ENCODE assay signal across 12 cellular contexts in genomic region chr6:117167520-117168271, GRCh38.
A peak's percentile ranks its signal among the peaks of the same experiment; 100 is the strongest.
DNase-seq lines count a peak whose midpoint lies in the region; ATAC-seq and TF ChIP-seq lines count a peak whose summit lies in the region.
"Had no signal": no experiment of that assay in that cellular context is flagged by ENCODE, and none has a peak within 500 bp of the region (broad histone marks: within the 10 kb centered on the region; RNA-seq: fewer than 3 reads in every experiment).

No MANE protein-coding gene starts in this region.

- intact Hi-C loops in MCF 10A (cut with micrococcal nuclease), result no loop called here

- H3K27ac Mint-ChIP-seq in MCF 10A (ENCODE audit: low read depth, unreplicated experiment), result peak overlapping the region; percentile 65
- H3K27ac Mint-ChIP-seq: activated naive CD8-positive, alpha-beta T cell had no signal

- no peaks in the 10 kb centered on the region for H3K9me2 ChIP-seq in Loucy (replicated peaks; ENCODE audit: low read depth, low read length)

- H2BK5ac ChIP-seq in neuronal stem cell (ENCODE audit: low read length), result no peak overlapping the region

- CTCF ChIA-PET in MCF 10A (lab: Yijun Ruan, JAX), result interaction anchor here (0.5 to 2.9 kb wide), 8 partner anchors 20 to 436 kb away, joined by 3 to 10 read pairs (median 3); partner anchors contain the start of gene GOPC

- H2BK12ac ChIP-seq in neuronal stem cell (ENCODE audit: low read length), result no peak overlapping the region

- no peaks in the 10 kb centered on the region for H3K27me3 ChIP-seq in Loucy (ENCODE audit: insufficient read depth, low read length, poor library complexity, severe bottlenecking)
- H3K27me3 ChIP-seq in neuronal stem cell (ENCODE audit: control insufficient read depth in 3 of 3, insufficient read depth in 3 of 3, low read depth in 1 of 3, low read length in 3 of 3), result no peaks in the 10 kb centered on the region
- H3K27me3 ChIP-seq: suprapubic skin had no signal

- H3K14ac ChIP-seq in neuronal stem cell (ENCODE audit: low read length), result no peak overlapping the region

- no peak overlapping the region for H3K27ac ChIP-seq in neuronal stem cell (replicated peaks; ENCODE audit: low read length)
- H3K27ac ChIP-seq: KMS-11, suprapubic skin had no signal

- no peak overlapping the region for H3K9ac ChIP-seq in Loucy (ENCODE audit: low read depth, low read length, poor library complexity, severe bottlenecking)
- H3K9ac ChIP-seq in neuronal stem cell (ENCODE audit: low read depth, low read length, poor library complexity), result no peak overlapping the region
- H3K9ac ChIP-seq: KMS-11 had no signal

- H2AK5ac ChIP-seq in neuronal stem cell (ENCODE audit: low read depth, low read length), result no peak overlapping the region

- no CpG with 5 or more reads among the region's 10 CpGs for WGBS in neuronal stem cell (ENCODE audit: extremely low coverage in 2 of 2, insufficient read length in 2 of 2, insufficient replicate concordance in 1 of 2), 2 donors

- H3K9me3 ChIP-seq in Loucy (ENCODE audit: insufficient read depth, low read depth, low read length) (no peaks in the 10 kb centered on the region), neuronal stem cell (replicated peaks in 1 of 2; ENCODE audit: control insufficient read depth in 2 of 2, insufficient read depth in 1 of 2, low read depth in 1 of 2, low read length in 2 of 2) (no peaks in the 10 kb centered on the region)
- H3K9me3 ChIP-seq: suprapubic skin had no signal

- BruUV-seq in MCF 10A (replicated peaks; lab: Mats Ljungman, UMichigan), result no TSS peak

- H3K9me3 Mint-ChIP-seq in MCF 10A (ENCODE audit: unreplicated experiment), result no peaks in the 10 kb centered on the region

- no peaks in the 10 kb centered on the region for H4K20me1 ChIP-seq in Loucy (ENCODE audit: insufficient read depth, low read length, poor library complexity, severe bottlenecking)

- H3F3A ChIP-seq in Loucy (ENCODE audit: low read depth), result no peaks in the 10 kb centered on the region

- H3K36me3 Mint-ChIP-seq in MCF 10A (ENCODE audit: insufficient read depth, unreplicated experiment), result no peaks in the 10 kb centered on the region
- H3K36me3 Mint-ChIP-seq: activated naive CD8-positive, alpha-beta T cell had no signal

- no peak overlapping the region for H2BK15ac ChIP-seq in neuronal stem cell (ENCODE audit: low read length)

- no peak overlapping the region for H2AFZ ChIP-seq in Loucy (ENCODE audit: low read length)
- no peak overlapping the region for H2AFZ ChIP-seq in neuronal stem cell (ENCODE audit: low read length)

- H3K4me3 ChIP-seq in Loucy (ENCODE audit: low read length, poor library complexity, severe bottlenecking) (no peak overlapping the region), neuronal stem cell (ENCODE audit: low read length in 2 of 2) (no peak overlapping the region)
- H3K4me3 ChIP-seq: suprapubic skin had no signal

- peak; percentile 86 for DNase-seq in EL
- peak; percentile 90 for DNase-seq in MCF 10A (ENCODE audit: unreplicated experiment)
- DNase-seq in neuronal stem cell (ENCODE audit: low spot score), result no peak
- no peak for DNase-seq in stimulated activated CD4-positive, alpha-beta T cell treated with anti-CD3 and anti-CD28 coated beads, Interleukin-4, amount 100 ng/mL, for 24 hours
- DNase-seq in cerebellum (ENCODE audit: low spot score), result no peak
- DNase-seq in NCI-H2171 treated with DMSO at 0.1 percent for 48 hours (lab: John Stamatoyannopoulos, UW), result no peak
- DNase-seq: DMS153 had no signal

- peaks cover 27% of the 10 kb centered on the region for H3K4me1 Mint-ChIP-seq in MCF 10A (ENCODE audit: insufficient read depth, unreplicated experiment)

- H3K79me1 ChIP-seq in neuronal stem cell (ENCODE audit: low read depth, low read length), result no peaks in the 10 kb centered on the region

- H3K4me1 ChIP-seq in Loucy (ENCODE audit: insufficient read depth, low read length, poor library complexity, severe bottlenecking) (no peaks in the 10 kb centered on the region), neuronal stem cell (ENCODE audit: control insufficient read depth in 2 of 2, insufficient read depth in 1 of 2, low read depth in 1 of 2, low read length in 2 of 2) (peaks cover 0 to 2% of the 10 kb centered on the region in 2 donors)

- H3K18ac ChIP-seq in neuronal stem cell (ENCODE audit: low read length), result peak overlapping the region; percentile 15

- H3K4me2 ChIP-seq in Loucy (ENCODE audit: low read depth, low read length, poor library complexity, severe bottlenecking) (no peak overlapping the region), neuronal stem cell (ENCODE audit: insufficient read depth, low read length, poor library complexity, severe bottlenecking) (no peak overlapping the region)
- H3K4me2 ChIP-seq: KMS-11 had no signal

- H3K4ac ChIP-seq in neuronal stem cell (ENCODE audit: low read length), result no peak overlapping the region

- no peak overlapping the region for H4K8ac ChIP-seq in neuronal stem cell (ENCODE audit: low read depth, low read length)

- POLR2A ChIA-PET in MCF 10A (lab: Yijun Ruan, JAX), result interaction anchor here (0.8 to 2.0 kb wide), 3 partner anchors 10 to 27 kb away, joined by 3 to 6 read pairs (median 3); no protein-coding TSS in a partner anchor

- H3K4me3 Mint-ChIP-seq in MCF 10A (ENCODE audit: unreplicated experiment), result peak overlapping the region; percentile 61
- H3K4me3 Mint-ChIP-seq: activated naive CD8-positive, alpha-beta T cell had no signal

- TF ChIP-seq CTCF in Loucy (conservative IDR thresholded peaks at IDR 0.05; ENCODE audit: low read length) (0 out of 2 replicates have a peak, but pooled peaks have one; percentile 23), MCF 10A (IDR thresholded peaks at IDR 0.05; ENCODE audit: unreplicated experiment) (no peak)

- H3K36me3 ChIP-seq in Loucy (ENCODE audit: insufficient read depth, low read length) (no peaks in the 10 kb centered on the region), neuronal stem cell (replicated peaks in 1 of 2; ENCODE audit: control insufficient read depth in 2 of 2, insufficient read depth in 2 of 2, low read length in 2 of 2) (no peaks in the 10 kb centered on the region)
- H3K36me3 ChIP-seq: suprapubic skin had no signal

- H2BK120ac ChIP-seq in neuronal stem cell (ENCODE audit: low read depth, low read length), result no peak overlapping the region

- H3K23ac ChIP-seq in neuronal stem cell (ENCODE audit: low read depth, low read length, poor library complexity), result no peak overlapping the region

- no peak overlapping the region for H4K91ac ChIP-seq in neuronal stem cell (ENCODE audit: low read depth, low read length, poor library complexity)

- ATAC-seq in GM18519 (IDR thresholded peaks at IDR 0.05; ENCODE audit: low FRiP score, unreplicated experiment), result no peak

- no peaks in the 10 kb centered on the region for H3K27me3 Mint-ChIP-seq in MCF 10A (ENCODE audit: insufficient read depth, unreplicated experiment)
- H3K27me3 Mint-ChIP-seq: activated naive CD8-positive, alpha-beta T cell had no signal

- no peaks in the 10 kb centered on the region for H3K79me2 ChIP-seq in Loucy (ENCODE audit: insufficient read depth, low read length)

Comparison
In these comparisons a context has a peak if more than half of its experiments do, and no peak if none do; other contexts are left out.
1. DNase-seq: peak in EL (single experiment) and MCF 10A (single experiment); none in neuronal stem cell (single experiment), stimulated activated CD4-positive, alpha-beta T cell treated with anti-CD3 and anti-CD28 coated beads, Interleukin-4, amount 100 ng/mL, for 24 hours (single experiment), cerebellum (single experiment) and NCI-H2171 treated with DMSO at 0.1 percent for 48 hours (single experiment).